ENCODE assay signal across 8 cellular contexts in the genomic region with DNA sequence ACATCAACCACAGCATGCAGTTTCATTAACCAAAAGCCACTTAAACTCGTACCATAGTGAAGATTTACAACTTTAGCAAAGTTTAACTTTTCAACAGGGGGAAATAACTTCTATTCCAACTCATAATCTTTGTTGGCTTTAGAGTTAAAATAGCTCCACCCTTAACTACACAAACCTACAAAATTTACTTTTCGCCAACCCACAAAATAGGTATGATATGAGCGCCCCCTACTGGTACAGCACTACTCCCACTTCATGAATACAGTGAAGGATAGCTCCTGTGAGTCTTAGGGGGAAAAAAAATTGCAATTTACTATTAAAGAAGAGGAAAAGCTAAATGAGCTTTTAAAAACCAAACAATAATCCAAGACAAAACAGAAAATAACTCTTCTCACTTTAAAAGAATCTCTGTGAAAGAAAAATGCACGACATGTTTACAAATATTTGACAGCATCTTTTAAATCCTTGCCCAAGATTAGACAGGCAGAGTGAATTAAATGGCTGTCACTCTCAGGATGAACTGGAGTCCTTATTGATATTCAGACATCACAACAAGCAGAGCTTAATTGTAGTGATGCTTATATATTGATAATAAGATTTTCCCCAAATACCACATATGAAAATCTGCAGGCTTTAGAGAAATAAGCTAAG. TPM values are rescaled to one million over a fixed set of nuclear protein-coding genes. Genes with fewer than 3 reads are reported as not detected.
DNase-seq lines count a peak whose midpoint lies in the region; ATAC-seq, FAIRE-seq and TF ChIP-seq lines count a peak whose summit lies in the region.

No MANE protein-coding gene starts in this region.

- peak; percentile 92 to 94 for TF ChIP-seq RAD21 in H1 (IDR thresholded peaks at IDR 0.05 in 1 of 2, conservative IDR thresholded peaks at IDR 0.05 in 1 of 2; ENCODE audit: low read depth in 2 of 2, low read length in 2 of 2)

- peaks cover 15% of the 10 kb centered on the region for H3K4me1 Mint-ChIP-seq in activated CD4-positive, alpha-beta memory T cell treated with anti-CD3 and anti-CD28 coated beads, Interleukin-2, amount 10 ng/mL, durations not matched to agents 7 days and 5 days

- no peaks in the 10 kb centered on the region for H3K4me1 ChIP-seq in H1 (replicated peaks in 1 of 4; ENCODE audit: control insufficient read depth in 3 of 4, insufficient read depth in 4 of 4, low read length in 3 of 4)

- no peaks in the 10 kb centered on the region for H3K36me3 ChIP-seq in H1 (ENCODE audit: control insufficient read depth in 2 of 4, insufficient read depth in 4 of 4, low read length in 3 of 4)

- H2BK120ac ChIP-seq in H1 (replicated peaks; ENCODE audit: low read depth, low read length): no peak overlapping the region

- H4K5ac ChIP-seq in H1 (ENCODE audit: insufficient read length, low read depth, low read length): no peak overlapping the region

- H2BK5ac ChIP-seq in H1 (ENCODE audit: low read depth, low read length): no peak overlapping the region

- no peak overlapping the region for H2AK5ac ChIP-seq in H1 (ENCODE audit: low read depth, low read length)

- no peaks in the 10 kb centered on the region for H3K79me2 ChIP-seq in H1 (ENCODE audit: control insufficient read depth in 1 of 2, insufficient read depth in 2 of 2, low read length in 2 of 2)

- DNase-seq in AG08396 (ENCODE audit: low spot score) (peak; percentile 25), NCI-H748 (lab: John Stamatoyannopoulos, UW; ENCODE audit: unreplicated experiment) (peak; percentile 76), H1 (ENCODE audit: low read depth in 1 of 2, low spot score in 2 of 2) (peak in 1 of 2 experiments; percentile 75), midbrain (lab: John Stamatoyannopoulos, UW) (peak; percentile 79)
- peak; percentile 60 for DNase-seq in activated CD4-positive, alpha-beta memory T cell treated with anti-CD3 and anti-CD28 coated beads, Interleukin-2, amount 10 ng/mL, durations not matched to agents 7 days and 5 days
- DNase-seq in stimulated activated CD8-positive, alpha-beta memory T cell treated with anti-CD3 and anti-CD28 coated beads, Interleukin-7, amount 100 ng/mL, for 1 hour (ENCODE audit: low read depth in 2 of 2): peak; percentile 9 to 39

- H3K27ac ChIP-seq in H1 (ENCODE audit: low read depth, low read length): no peak overlapping the region

- CTCF ChIA-PET in activated CD4-positive, alpha-beta memory T cell treated with anti-CD3 and anti-CD28 coated beads, Interleukin-2, amount 10 ng/mL, durations not matched to agents 7 days and 5 days (lab: Charles Lee): interaction anchor here (0.6 to 3.9 kb wide), 56 partner anchors 8 to 997 kb away, joined by 3 to 101 read pairs (median 4); no protein-coding TSS in a partner anchor
- CTCF ChIA-PET in H1 (lab: Charles Lee; ENCODE audit: partially characterized antibody): interaction anchor here (0.6 to 10.9 kb wide), 80 partner anchors 8 to 950 kb away, joined by 3 to 171 read pairs (median 5); partner anchors contain the start of genes CAVIN2 and TMEFF2

- ATAC-seq in GM18517 (IDR thresholded peaks at IDR 0.05; ENCODE audit: unreplicated experiment): peak; percentile 83
- ATAC-seq in HG03159 (IDR thresholded peaks at IDR 0.05; ENCODE audit: unreplicated experiment): peak; percentile 67

- H3K36me3 Mint-ChIP-seq in activated CD4-positive, alpha-beta memory T cell treated with anti-CD3 and anti-CD28 coated beads, Interleukin-2, amount 10 ng/mL, durations not matched to agents 7 days and 5 days (ENCODE audit: low read depth): no peaks in the 10 kb centered on the region

- no peaks in the 10 kb centered on the region for H3K9me3 Mint-ChIP-seq in activated CD4-positive, alpha-beta memory T cell treated with anti-CD3 and anti-CD28 coated beads, Interleukin-2, amount 10 ng/mL, durations not matched to agents 7 days and 5 days

- no peak overlapping the region for H2BK20ac ChIP-seq in H1 (ENCODE audit: low read length)

- H3K4ac ChIP-seq in H1 (replicated peaks; ENCODE audit: insufficient read length, low read depth, low read length): no peak overlapping the region

- FAIRE-seq in H1 (lab: Jason Lieb, UNC): peak; percentile 78

- POLR2A ChIA-PET in activated CD4-positive, alpha-beta memory T cell treated with anti-CD3 and anti-CD28 coated beads, Interleukin-2, amount 10 ng/mL, durations not matched to agents 7 days and 5 days (lab: Charles Lee): interaction anchor here (0.8 to 1.6 kb wide), 3 partner anchors 607 to 1124 kb away, joined by 3 to 4 read pairs (median 3); no protein-coding TSS in a partner anchor
- POLR2A ChIA-PET in H1 (lab: Charles Lee; ENCODE audit: partially characterized antibody): interaction anchor here (1.2 kb wide), 1 partner anchor 293 kb away, joined by 5 read pairs; no protein-coding TSS in a partner anchor

- no peaks in the 10 kb centered on the region for H3K79me1 ChIP-seq in H1 (ENCODE audit: low read depth, low read length)

- H4K91ac ChIP-seq in H1 (replicated peaks; ENCODE audit: insufficient read length, low read length): no peak overlapping the region

- no peak overlapping the region for H3K9ac ChIP-seq in H1 (replicated peaks in 1 of 4; ENCODE audit: extremely low read depth in 1 of 4, low read depth in 3 of 4, low read length in 3 of 4)

- H3K4me3 ChIP-seq in H1 (ENCODE audit: extremely low read depth in 1 of 4, insufficient read depth in 2 of 4, low read depth in 3 of 4, low read length in 4 of 4): no peak overlapping the region

- 9% methylated on average over 4 of the region's 4 CpGs; no CpG with 5 or more reads in 1 of the 2 experiments for whole genome bisulfite sequencing in H1 (ENCODE audit: extremely low coverage in 1 of 2, insufficient coverage in 1 of 2, insufficient read length in 1 of 2, insufficient replicate concordance in 2 of 2, low coverage in 1 of 2, low lambda C conversion rate in 2 of 2, missing lambda C conversion rate in 1 of 2), 2 experiments

- no peaks in the 10 kb centered on the region for H4K20me1 ChIP-seq in H1 (replicated peaks in 1 of 2; ENCODE audit: control insufficient read depth in 1 of 2, insufficient read depth in 2 of 2, low read length in 2 of 2)

- H3K27me3 Mint-ChIP-seq in activated CD4-positive, alpha-beta memory T cell treated with anti-CD3 and anti-CD28 coated beads, Interleukin-2, amount 10 ng/mL, durations not matched to agents 7 days and 5 days: peaks cover 22% of the 10 kb centered on the region

- H3K14ac ChIP-seq in H1 (ENCODE audit: insufficient read length): no peak overlapping the region

- H3K27me3 ChIP-seq in H1 (replicated peaks in 1 of 4; ENCODE audit: control insufficient read depth in 3 of 4, extremely low read depth in 1 of 4, insufficient read depth in 3 of 4, low read length in 3 of 4): no peaks in the 10 kb centered on the region

- H2AFZ ChIP-seq in H1 (ENCODE audit: low read length): no peak overlapping the region

- H4K8ac ChIP-seq in H1 (ENCODE audit: extremely low read depth, insufficient read depth, low read length): no peak overlapping the region

- no peaks in the 10 kb centered on the region for H3K23me2 ChIP-seq in H1 (ENCODE audit: low read depth, low read length)

- no peak overlapping the region for H3K27ac Mint-ChIP-seq in activated CD4-positive, alpha-beta memory T cell treated with anti-CD3 and anti-CD28 coated beads, Interleukin-2, amount 10 ng/mL, durations not matched to agents 7 days and 5 days

- H3K23ac ChIP-seq in H1 (ENCODE audit: insufficient read length): no peak overlapping the region

- H3K9me3 ChIP-seq in H1 (ENCODE audit: insufficient read depth in 2 of 2, low read depth in 1 of 2, low read length in 1 of 2): no peaks in the 10 kb centered on the region

- no peak for TF ChIP-seq POLR2A in H1 (IDR thresholded peaks at IDR 0.05; ENCODE audit: control extremely low read depth in 1 of 2, low read depth in 2 of 2, low read length in 2 of 2)

- no peak overlapping the region for H3K56ac ChIP-seq in H1 (replicated peaks; ENCODE audit: insufficient read length, low read depth, low read length)

- no peak for TF ChIP-seq EP300 in H1 (IDR thresholded peaks at IDR 0.05; ENCODE audit: borderline replicate concordance in 1 of 2, low read depth in 2 of 2, low read length in 2 of 2)

- H3K18ac ChIP-seq in H1 (ENCODE audit: extremely low read depth, low read length): no peak overlapping the region

- H2BK15ac ChIP-seq in H1 (ENCODE audit: low read length): no peak overlapping the region

- peak in 2 of 3 experiments; percentile 67 to 79; a peak in 3 of 4 replicates for TF ChIP-seq CTCF in H1 (IDR thresholded peaks at IDR 0.05; ENCODE audit: control extremely low read depth in 1 of 3, insufficient read depth in 1 of 3, low read depth in 1 of 3, low read length in 3 of 3)

- no peak overlapping the region for H3K4me3 Mint-ChIP-seq in activated CD4-positive, alpha-beta memory T cell treated with anti-CD3 and anti-CD28 coated beads, Interleukin-2, amount 10 ng/mL, durations not matched to agents 7 days and 5 days

- H3K4me2 ChIP-seq in H1 (ENCODE audit: insufficient read depth in 1 of 2, low read depth in 2 of 2, low read length in 2 of 2): no peak overlapping the region

- H2BK12ac ChIP-seq in H1 (ENCODE audit: low read depth, low read length): no peak overlapping the region

TF ChIP-seq in H1, 55 proteins besides CTCF, POLR2A, EP300 and RAD21 (continues in another document):
- no peak for TF ChIP-seq CTBP2 (IDR thresholded peaks at IDR 0.05; ENCODE audit: borderline replicate concordance, insufficient read depth, insufficient read length, low read length)
- no peak for TF ChIP-seq ATF3 (IDR thresholded peaks at IDR 0.05; ENCODE audit: insufficient read depth, low read depth, low read length)
- TF ChIP-seq NANOG (IDR thresholded peaks at IDR 0.05; ENCODE audit: insufficient read depth, low read depth, low read length, poor library complexity, severe bottlenecking): no peak
- no peak for TF ChIP-seq CEBPB (IDR thresholded peaks at IDR 0.05; ENCODE audit: low read depth, low read length)
- no peak for TF ChIP-seq SRF (IDR thresholded peaks at IDR 0.05; ENCODE audit: low read depth, low read length)
- no peak for TF ChIP-seq SIX5 (IDR thresholded peaks at IDR 0.05; ENCODE audit: low read depth, low read length)
- TF ChIP-seq TAF1 (IDR thresholded peaks at IDR 0.05; ENCODE audit: low read depth, low read length): no peak

RNA-seq across cellular contexts. Expression of gene TMEFF2, which starts 32.2 kb away (rescaled TPM):
- total RNA-seq in activated CD4-positive, alpha-beta memory T cell treated with anti-CD3 and anti-CD28 coated beads, Interleukin-2, amount 10 ng/mL, durations not matched to agents 7 days and 5 days: not detected
- 1.5 and 3.7 TPM in 2 replicates for total RNA-seq in H1 (2021; fragmentation: NEBNext Ultra II Directional; extraction: Animal tissue kit (Norgen Biotek cat#: 25700))
- polyA plus RNA-seq in H1 (2011; rRNA removed): 0.91 and 1.0 TPM in 2 replicates
- 0.97 TPM for polyA plus RNA-seq in H1 (2011; cell fraction: cytosol; rRNA removed)
- polyA plus RNA-seq in H1 (2011; cell fraction: nucleus; rRNA removed): 0.63 TPM
- 1.0 to 3.1 TPM (median 1.6 TPM) in 4 replicates for polyA plus RNA-seq in H1 (2012, experiment 1 of 2)
- 0.41 TPM for polyA plus RNA-seq in H1 (2012, experiment 2 of 2)
- polyA plus RNA-seq in H1 (2013, experiment 1 of 2): 0.69 TPM
- 0.68 TPM for polyA plus RNA-seq in H1 (2013, experiment 2 of 2)
- 0.93 and 1.1 TPM in 2 replicates for polyA minus RNA-seq in H1 (2011; rRNA and poly(A)+ RNA removed)
- polyA minus RNA-seq in H1 (2011; cell fraction: cytosol; rRNA and poly(A)+ RNA removed): 1.0 TPM
- 3.1 TPM for polyA minus RNA-seq in H1 (2011; cell fraction: nucleus; rRNA and poly(A)+ RNA removed)
